9 cellular contexts compared by ENCODE assay signal in genomic region chr11:77107950-77108349, GRCh38. TPM values are rescaled to one million over a fixed set of nuclear protein-coding genes. Genes with fewer than 3 reads are reported as not detected.
DNase-seq lines count a peak whose midpoint lies in the region; ATAC-seq and TF ChIP-seq lines count a peak whose summit lies in the region.
"Had no signal": no experiment of that assay in that cellular context is flagged by ENCODE, and none has a peak within 500 bp of the region (broad histone marks: within the 10 kb centered on the region; RNA-seq: fewer than 3 reads in every experiment).

No MANE protein-coding gene starts in this region.

- WGBS in prostate gland = 59% methylated on average over 2 of the region's 3 CpGs

- no peak overlapping the region for H3K27ac ChIP-seq in prostate gland
- H3K27ac ChIP-seq: sigmoid colon had no signal

- ATAC-seq in mucosa of descending colon (peak; percentile 75), GM19351 (IDR thresholded peaks at IDR 0.05; ENCODE audit: unreplicated experiment) (no peak)

- no peaks in the 10 kb centered on the region for H3K9me3 ChIP-seq in mucosa of descending colon
- no peaks in the 10 kb centered on the region for H3K9me3 ChIP-seq in prostate gland
- H3K9me3 ChIP-seq: sigmoid colon had no signal

- H3K4me3 ChIP-seq in cardiac fibroblast (replicated peaks in 1 of 2; ENCODE audit: low read depth in 2 of 2, low read length in 2 of 2) = no peak overlapping the region
- H3K4me3 ChIP-seq in mucosa of descending colon = no peak overlapping the region
- H3K4me3 ChIP-seq in prostate gland = no peak overlapping the region
- H3K4me3 ChIP-seq: sigmoid colon had no signal

- H3K4me1 ChIP-seq in mucosa of descending colon (ENCODE audit: low read depth) (peaks cover 48% of the 10 kb centered on the region), prostate gland (replicated peaks) (no peaks in the 10 kb centered on the region)

- H3K27me3 ChIP-seq in prostate gland (replicated peaks; ENCODE audit: insufficient read depth) = no peaks in the 10 kb centered on the region
- H3K27me3 ChIP-seq: sigmoid colon had no signal

- DNase-seq in AG08395 (ENCODE audit: low spot score) (peak; percentile 92), LHCN-M2 (ENCODE audit: low read depth) (peak; percentile 93), cardiac fibroblast (ENCODE audit: low read depth in 2 of 2) (peak; percentile 93 to 95), mucosa of descending colon (peak in 2 of 3 donors; percentile 73 to 83), prostate gland (ENCODE audit: low spot score) (no peak)
- DNase-seq in activated CD4-positive, alpha-beta T cell treated with anti-CD3 and anti-CD28 coated beads for 4 hours = no peak
- no peak for DNase-seq in activated CD4-positive, alpha-beta T cell treated with anti-CD3 and anti-CD28 coated beads for 48 hours
- DNase-seq: sigmoid colon had no signal

- TF ChIP-seq CTCF in cardiac fibroblast (IDR thresholded peaks at IDR 0.05; ENCODE audit: low read depth, low read length) (no peak), mucosa of descending colon (IDR thresholded peaks at IDR 0.05) (no peak), prostate gland (IDR thresholded peaks at IDR 0.05) (no peak)

- intact Hi-C loops in mucosa of descending colon (cut with DNase I, micrococcal nuclease) = no loop called here
- intact Hi-C loops in prostate gland (cut with DNase I) = no loop called here

- TF ChIP-seq POLR2A in prostate gland (IDR thresholded peaks at IDR 0.05) = no peak

- no peaks in the 10 kb centered on the region for H3K36me3 ChIP-seq in mucosa of descending colon (ENCODE audit: low read depth)
- no peaks in the 10 kb centered on the region for H3K36me3 ChIP-seq in prostate gland

RNA-seq across cellular contexts. Expression of gene OMP, which starts 5.3 kb away (rescaled TPM):
- total RNA-seq in LHCN-M2 (2014; rRNA removed) (0.57 TPM in 1 of 2 replicates, not detected in the other), mucosa of descending colon (10 to 100 TPM; 10.3 to 21.1 (median 11.3) TPM), prostate gland (1 to 10 TPM in 1 of 2 donors, not detected in 1; 8.0 TPM)
- polyA plus RNA-seq in LHCN-M2 (2012) = not detected

RNA-seq across cellular contexts. Expression of gene MYO7A, which starts 20.1 kb away (rescaled TPM):
- total RNA-seq in LHCN-M2 (2014; rRNA removed) (0.75 and 1.6 TPM in 2 replicates), mucosa of descending colon (1 to 10 TPM; 2.3 to 9.9 (median 6.7) TPM), prostate gland (100 to 1,000 TPM in 1 of 2 donors, 1 to 10 TPM in 1; 3.1 to 102 TPM)
- 0.26 TPM for polyA plus RNA-seq in LHCN-M2 (2012)

RNA-seq across cellular contexts. Expression of gene CAPN5, which starts 41.2 kb away (rescaled TPM):
- total RNA-seq in LHCN-M2 (2014; rRNA removed) (36.7 and 42.5 TPM in 2 replicates), mucosa of descending colon (100 to 1,000 TPM; 142 to 351 (median 253) TPM), prostate gland (10 to 100 TPM; 28.6 to 83.5 TPM)
- polyA plus RNA-seq in LHCN-M2 (2012) = 25.9 TPM

Comparison
In these comparisons a context has a peak if more than half of its experiments do, and no peak if none do; other contexts are left out.
1. DNase-seq: peak in AG08395 (single experiment), LHCN-M2 (single experiment), cardiac fibroblast (2 of 2) and mucosa of descending colon (2 of 3); none in prostate gland (single experiment), activated CD4-positive, alpha-beta T cell treated with anti-CD3 and anti-CD28 coated beads for 4 hours (0 of 2) and activated CD4-positive, alpha-beta T cell treated with anti-CD3 and anti-CD28 coated beads for 48 hours (single experiment).